Comparison of ENCODE assay signal across 8 cellular contexts in the genomic region with DNA sequence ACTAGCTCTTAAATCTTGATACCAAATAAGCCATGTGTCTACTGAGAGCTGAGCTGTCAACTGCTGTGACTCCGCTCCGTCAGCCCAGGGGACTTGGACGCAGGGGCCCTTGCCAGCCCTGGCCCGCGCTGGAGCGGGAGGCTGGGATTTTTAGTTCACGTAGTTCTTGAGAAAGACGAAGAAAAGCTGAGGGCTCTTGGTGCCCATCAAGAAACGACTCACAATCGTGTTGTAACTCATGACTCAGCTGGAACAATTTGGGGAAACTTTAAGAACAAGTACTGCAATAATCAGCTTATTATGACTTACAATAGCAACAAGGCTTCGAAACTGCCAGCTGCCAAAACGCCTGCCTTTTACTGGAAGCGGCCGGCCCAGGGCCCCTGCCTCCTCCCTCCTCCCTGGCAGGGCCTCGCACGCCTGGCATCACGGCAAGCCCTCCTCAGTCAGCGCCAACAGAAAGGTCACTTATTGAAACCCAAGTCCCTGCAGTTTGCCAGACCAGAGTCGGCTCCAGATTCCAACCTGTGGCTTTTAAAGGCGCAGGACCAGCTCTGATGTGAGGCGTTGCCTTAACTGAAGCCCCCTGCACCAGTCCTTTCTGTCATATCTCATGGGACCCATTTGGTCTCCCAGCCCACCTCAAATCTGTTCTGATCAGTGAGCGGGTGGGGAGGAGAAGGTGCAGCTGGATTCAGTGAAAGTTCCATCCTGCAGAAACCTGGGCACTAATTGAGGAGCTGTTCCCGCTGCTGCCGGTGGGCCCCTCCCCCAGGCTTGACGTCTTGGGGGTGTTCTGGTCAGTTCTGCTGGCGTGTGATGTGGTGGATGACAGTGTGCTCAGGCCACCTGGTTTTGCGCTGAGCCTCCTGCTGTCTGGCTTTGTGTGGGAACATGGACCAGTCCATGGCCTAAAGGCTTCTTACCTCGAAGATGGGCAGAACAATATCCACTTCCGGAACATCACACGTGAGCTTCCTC.
DNase-seq lines count a peak whose midpoint lies in the region; ATAC-seq, FAIRE-seq and TF ChIP-seq lines count a peak whose summit lies in the region.

No MANE protein-coding gene starts in this region.

- no peak for TF ChIP-seq RAD21 in K562 (CRISPR knock-in tag; conservative IDR thresholded peaks at IDR 0.05 in 1 of 2, IDR thresholded peaks at IDR 0.05 in 1 of 2)

- H3K4me3 ChIP-seq in BE2C (ENCODE audit: low read depth, low read length) = no peak overlapping the region
- H3K4me3 ChIP-seq in KMS-11 (IDR thresholded peaks at IDR 0.05; ENCODE audit: insufficient read depth, low read depth, low read length) = no peak overlapping the region
- no peak overlapping the region for H3K4me3 ChIP-seq in K562
- peak overlapping the region; percentile 44 for H3K4me3 ChIP-seq in skeletal muscle satellite cell (ENCODE audit: low read length)
- no peak overlapping the region for H3K4me3 ChIP-seq in mesendoderm (ENCODE audit: low read length)

- peak overlapping the region; percentile 37; the same call in 1 of the 2 replicates for H3K9ac ChIP-seq in KMS-11
- H3K9ac ChIP-seq in K562 (ENCODE audit: insufficient read depth in 1 of 2, low read depth in 2 of 2, low read length in 2 of 2) = no peak overlapping the region
- peak overlapping the region; percentile 65 for H3K9ac ChIP-seq in skeletal muscle satellite cell (ENCODE audit: low read depth, low read length)
- no peak overlapping the region for H3K9ac ChIP-seq in mesendoderm (ENCODE audit: low read length)

- no peak overlapping the region for H3K23ac ChIP-seq in mesendoderm (ENCODE audit: low read length)

- POLR2A ChIA-PET in K562 (lab: Yijun Ruan, JAX) = interaction anchor here (0.5 to 1.9 kb wide), 9 partner anchors 9 to 262 kb away, joined by 3 to 9 read pairs (median 3); no protein-coding TSS in a partner anchor

- no peak overlapping the region for H3K56ac ChIP-seq in mesendoderm (ENCODE audit: low read length)

- CTCF ChIA-PET in K562 (lab: Yijun Ruan, JAX; ENCODE audit: low intra/inter-chr PET ratio) = interaction anchor here (3.3 kb wide), 1 partner anchor 1091 kb away, joined by 24 read pairs; no protein-coding TSS in a partner anchor

- peaks cover 34% of the 10 kb centered on the region for H3K36me3 ChIP-seq in BE2C
- peaks cover 13% of the 10 kb centered on the region; the same call in 1 of the 2 replicates for H3K36me3 ChIP-seq in KMS-11 (ENCODE audit: insufficient read depth)
- H3K36me3 ChIP-seq in K562 (ENCODE audit: control insufficient read depth, insufficient read depth, low read length) = peaks cover 40% of the 10 kb centered on the region
- peaks cover 44% of the 10 kb centered on the region for H3K36me3 ChIP-seq in skeletal muscle satellite cell (ENCODE audit: insufficient read depth, low read length)
- H3K36me3 ChIP-seq in mesendoderm (ENCODE audit: control insufficient read depth, insufficient read depth, low read length) = peaks cover 13% of the 10 kb centered on the region

- peaks cover 9% of the 10 kb centered on the region for H3K79me1 ChIP-seq in mesendoderm (ENCODE audit: low read length)

- H4K20me1 ChIP-seq in KMS-11 (ENCODE audit: insufficient read depth) (no peaks in the 10 kb centered on the region), K562 (replicated peaks; ENCODE audit: control insufficient read depth, insufficient read depth, low read length) (peaks cover 22% of the 10 kb centered on the region)

- no peaks in the 10 kb centered on the region for H3K79me2 ChIP-seq in KMS-11 (ENCODE audit: insufficient read depth, low read depth)
- no peaks in the 10 kb centered on the region for H3K79me2 ChIP-seq in K562 (ENCODE audit: control insufficient read depth, insufficient read depth, low read length)
- no peaks in the 10 kb centered on the region for H3K79me2 ChIP-seq in mesendoderm (ENCODE audit: control insufficient read depth, insufficient read depth, low read length)

- H4K5ac ChIP-seq in mesendoderm (ENCODE audit: low read length) = no peak overlapping the region

- no peak overlapping the region for H4K8ac ChIP-seq in mesendoderm (ENCODE audit: low read depth, low read length)

- no peak overlapping the region for H2BK15ac ChIP-seq in mesendoderm (replicated peaks; ENCODE audit: low read depth)

- H3K27me3 ChIP-seq in BE2C (no peaks in the 10 kb centered on the region), KMS-11 (ENCODE audit: insufficient read depth, low read depth) (no peaks in the 10 kb centered on the region), K562 (ENCODE audit: control insufficient read depth in 2 of 2, insufficient read depth in 2 of 2, low read length in 2 of 2) (no peaks in the 10 kb centered on the region), skeletal muscle satellite cell (ENCODE audit: control insufficient read depth, insufficient read depth, low read length) (no peaks in the 10 kb centered on the region), mesendoderm (ENCODE audit: insufficient read depth, low read length, poor library complexity) (no peaks in the 10 kb centered on the region)

- H3K9me3 ChIP-seq in BE2C (no peaks in the 10 kb centered on the region), K562 (replicated peaks; ENCODE audit: control insufficient read depth, insufficient read depth, low read depth, low read length) (no peaks in the 10 kb centered on the region), skeletal muscle satellite cell (replicated peaks; ENCODE audit: low read length) (no peaks in the 10 kb centered on the region)

- no peak overlapping the region; the same call in 1 of the 2 replicates for H2AFZ ChIP-seq in KMS-11 (ENCODE audit: low read depth)
- H2AFZ ChIP-seq in K562 (ENCODE audit: low read depth, low read length) = no peak overlapping the region

- no peak overlapping the region for H3K4ac ChIP-seq in mesendoderm (ENCODE audit: low read depth, low read length)

- no peak for TF ChIP-seq POLR2A in K562 (conservative IDR thresholded peaks at IDR 0.05)

- no peak overlapping the region for H3K18ac ChIP-seq in mesendoderm (ENCODE audit: low read length)

- intact Hi-C loops in K562 (cut with micrococcal nuclease) = no loop called here

- peaks cover 17% of the 10 kb centered on the region for H3K4me1 ChIP-seq in BE2C
- peaks cover 61% of the 10 kb centered on the region for H3K4me1 ChIP-seq in KMS-11 (ENCODE audit: low read depth, poor library complexity, severe bottlenecking)
- peaks cover 0 to 20% of the 10 kb centered on the region in 2 experiments; a peak in 2 of 5 replicates for H3K4me1 ChIP-seq in K562 (replicated peaks in 1 of 2; ENCODE audit: control insufficient read depth in 2 of 2, insufficient read depth in 2 of 2, low read length in 2 of 2)
- H3K4me1 ChIP-seq in skeletal muscle satellite cell (ENCODE audit: control insufficient read depth, insufficient read depth, low read length) = peaks cover 36% of the 10 kb centered on the region
- no peaks in the 10 kb centered on the region for H3K4me1 ChIP-seq in mesendoderm (ENCODE audit: control insufficient read depth, low read depth, low read length)

- TF ChIP-seq CTCF in BE2C (IDR thresholded peaks at IDR 0.05; ENCODE audit: low read depth, low read length) = no peak
- TF ChIP-seq CTCF in KMS-11 (conservative IDR thresholded peaks at IDR 0.05; ENCODE audit: low read depth, low read length) = no peak
- TF ChIP-seq CTCF in K562 (IDR thresholded peaks at IDR 0.05 in 2 of 3, conservative IDR thresholded peaks at IDR 0.05 in 1 of 3; ENCODE audit: insufficient read depth in 2 of 3, low read depth in 1 of 3, low read length in 3 of 3) = no peak

- peak; percentile 1; the same call in 1 of the 3 replicates for ATAC-seq in K562

- no peaks in the 10 kb centered on the region for H3K9me1 ChIP-seq in K562 (ENCODE audit: control insufficient read depth, insufficient read depth, low read length)

- FAIRE-seq in K562 (lab: Jason Lieb, UNC) (peak; percentile 58), urothelium cell line (lab: Jason Lieb, UNC) (no peak)

- peak overlapping the region; percentile 79 for H3K4me2 ChIP-seq in KMS-11
- no peak overlapping the region for H3K4me2 ChIP-seq in K562 (ENCODE audit: insufficient read depth, low read length)
- peak overlapping the region; percentile 76 for H3K4me2 ChIP-seq in skeletal muscle satellite cell (ENCODE audit: low read length)
- H3K4me2 ChIP-seq in mesendoderm (ENCODE audit: low read length) = no peak overlapping the region

- 76% methylated on average over 26 of the region's 30 CpGs for WGBS in K562 (ENCODE audit: insufficient coverage, low coverage, missing lambda C conversion rate)
- no CpG with 5 or more reads among the region's 30 CpGs for WGBS in mesendoderm (ENCODE audit: extremely low coverage, insufficient coverage, low lambda C conversion rate)

- H3K27ac ChIP-seq in KMS-11 (peak overlapping the region; percentile 80), K562 (ENCODE audit: extremely low read depth, low read depth, low read length) (no peak overlapping the region), mesendoderm (ENCODE audit: low read depth, low read length) (no peak overlapping the region)

- in situ Hi-C loops in K562 (cut with MboI) = loop anchor here (25.0 kb wide), 1 partner anchor 1283 kb away; no protein-coding TSS in a partner anchor

- BruUV-seq in K562 (replicated peaks; lab: Mats Ljungman, UMichigan) = no TSS peak

- TF ChIP-seq EP300 in K562 (IDR thresholded peaks at IDR 0.05; ENCODE audit: low read length) = no peak

- no peak overlapping the region for H2BK120ac ChIP-seq in mesendoderm (ENCODE audit: low read depth, low read length)

- H2AK5ac ChIP-seq in mesendoderm (ENCODE audit: low read length) = no peak overlapping the region

- peak; percentile 55 for DNase-seq in BE2C
- DNase-seq in K562 (ENCODE audit: extremely low read depth in 1 of 4, low spot score in 3 of 4) = peak in 1 of 4 experiments; percentile 8
- DNase-seq in inferior parietal cortex (ENCODE audit: extremely low spot score) = peak; percentile 62
- no peak for DNase-seq in urothelium cell line (ENCODE audit: low spot score)
- no peak for DNase-seq in NCI-H748 treated with DMSO at 0.1 percent for 48 hours (lab: John Stamatoyannopoulos, UW)
- no peak for DNase-seq in mesendoderm

- H2BK5ac ChIP-seq in mesendoderm (ENCODE audit: low read length) = no peak overlapping the region

TF ChIP-seq in K562, 482 proteins besides CTCF, POLR2A, EP300 and RAD21 (continues in another document):
- no peak for TF ChIP-seq ZNF780A (CRISPR knock-in tag; IDR thresholded peaks at IDR 0.05)
- no peak for TF ChIP-seq NCOR1 (IDR thresholded peaks at IDR 0.05)
- TF ChIP-seq ZNF140 (CRISPR knock-in tag; IDR thresholded peaks at IDR 0.05) = no peak
- TF ChIP-seq, protein P1, sequence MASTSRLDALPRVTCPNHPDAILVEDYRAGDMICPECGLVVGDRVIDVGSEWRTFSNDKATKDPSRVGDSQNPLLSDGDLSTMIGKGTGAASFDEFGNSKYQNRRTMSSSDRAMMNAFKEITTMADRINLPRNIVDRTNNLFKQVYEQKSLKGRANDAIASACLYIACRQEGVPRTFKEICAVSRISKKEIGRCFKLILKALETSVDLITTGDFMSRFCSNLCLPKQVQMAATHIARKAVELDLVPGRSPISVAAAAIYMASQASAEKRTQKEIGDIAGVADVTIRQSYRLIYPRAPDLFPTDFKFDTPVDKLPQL (IDR thresholded peaks at IDR 0.05; ENCODE audit: extremely low read depth, insufficient read length) = no peak
- no peak for TF ChIP-seq ZNF707 (CRISPR knock-in tag; conservative IDR thresholded peaks at IDR 0.05)

Comparison
In these comparisons a context has a peak if more than half of its experiments do, and no peak if none do; other contexts are left out.
1. DNase-seq: peak in BE2C (single experiment) and inferior parietal cortex (single experiment); none in urothelium cell line (single experiment), NCI-H748 treated with DMSO at 0.1 percent for 48 hours (single experiment) and mesendoderm (single experiment).
2. H3K4me2 ChIP-seq: peak in KMS-11 (single experiment) and skeletal muscle satellite cell (single experiment); none in K562 (single experiment) and mesendoderm (single experiment).
3. H3K9ac ChIP-seq: peak in KMS-11 (single experiment) and skeletal muscle satellite cell (single experiment); none in K562 (0 of 2) and mesendoderm (single experiment).